8 cellular contexts compared by ENCODE assay signal in genomic region chr5:57177479-57178156, GRCh38. TPM values are rescaled to one million over a fixed set of nuclear protein-coding genes. Genes with fewer than 3 reads are reported as not detected.
DNase-seq lines count a peak whose midpoint lies in the region; ATAC-seq and TF ChIP-seq lines count a peak whose summit lies in the region.

No MANE protein-coding gene starts in this region.

- H3K27ac Mint-ChIP-seq in MCF 10A (ENCODE audit: low read depth, unreplicated experiment), result no peak overlapping the region

- no peaks in the 10 kb centered on the region for H3K9me3 Mint-ChIP-seq in MCF 10A (ENCODE audit: unreplicated experiment)

- no peaks in the 10 kb centered on the region for H3K27me3 Mint-ChIP-seq in MCF 10A (ENCODE audit: insufficient read depth, unreplicated experiment)

- H3K36me3 ChIP-seq in right atrium auricular region (no peaks in the 10 kb centered on the region), muscle layer of duodenum (ENCODE audit: control insufficient read depth in 1 of 2, insufficient read depth in 2 of 2, low read length in 2 of 2) (peaks cover 0 to 21% of the 10 kb centered on the region in 2 donors)

- intact Hi-C loops in left ventricle myocardium superior (cut with micrococcal nuclease), result loop anchor here (10.0 kb wide), 1 partner anchor 47 kb away; no protein-coding TSS in a partner anchor
- intact Hi-C loops in MCF 10A (cut with micrococcal nuclease), result no loop called here
- intact Hi-C loops in head of caudate nucleus (cut with DNase I), result loop anchor here (10.0 kb wide), 1 partner anchor 363 kb away; the partner anchor contains the start of gene MAP3K1

- CTCF ChIA-PET in MCF 10A (lab: Yijun Ruan, JAX), result interaction anchor here (0.6 kb wide), 1 partner anchor 1650 kb away, joined by 5 read pairs; no protein-coding TSS in a partner anchor

- no TSS peak for BruUV-seq in MCF 10A (replicated peaks; lab: Mats Ljungman, UMichigan)

- TF ChIP-seq CTCF in right atrium auricular region (IDR thresholded peaks at IDR 0.05) (no peak), MCF 10A (IDR thresholded peaks at IDR 0.05; ENCODE audit: unreplicated experiment) (no peak)

- ATAC-seq in left ventricle myocardium superior (no peak), HG03460 (IDR thresholded peaks at IDR 0.05; ENCODE audit: unreplicated experiment) (no peak)

- peaks cover 0 to 74% of the 10 kb centered on the region in 2 donors for H3K4me1 ChIP-seq in right atrium auricular region
- H3K4me1 ChIP-seq in muscle layer of duodenum (ENCODE audit: control insufficient read depth in 1 of 2, insufficient read depth in 2 of 2, low read length in 2 of 2), result peaks cover 4 to 32% of the 10 kb centered on the region in 2 donors

- H3K36me3 Mint-ChIP-seq in MCF 10A (ENCODE audit: insufficient read depth, unreplicated experiment), result peaks cover 74% of the 10 kb centered on the region

- H3K9me3 ChIP-seq in right atrium auricular region, result no peaks in the 10 kb centered on the region
- H3K9me3 ChIP-seq in muscle layer of duodenum (ENCODE audit: control insufficient read depth in 1 of 2, low read length in 2 of 2), result no peaks in the 10 kb centered on the region

- H3K4me3 ChIP-seq in right atrium auricular region (peak overlapping the region; percentile 81 to 98), muscle layer of duodenum (ENCODE audit: low read depth in 1 of 2, low read length in 2 of 2) (peak overlapping the region; percentile 77 to 92)

- H3K4me3 Mint-ChIP-seq in MCF 10A (ENCODE audit: unreplicated experiment), result peak overlapping the region; percentile 97

- POLR2A ChIA-PET in MCF 10A (lab: Yijun Ruan, JAX), result interaction anchor here (1.0 to 3.9 kb wide), 7 partner anchors 10 to 1945 kb away, joined by 3 to 43 read pairs (median 7); partner anchors contain the start of gene SETD9

- H3K4me1 Mint-ChIP-seq in MCF 10A (ENCODE audit: insufficient read depth, unreplicated experiment), result peaks cover 18% of the 10 kb centered on the region

- no peak for DNase-seq in right atrium auricular region (ENCODE audit: low spot score)
- no peak for DNase-seq in left ventricle myocardium superior
- no peak for DNase-seq in MCF 10A (ENCODE audit: unreplicated experiment)
- DNase-seq in LoVo (ENCODE audit: low spot score), result no peak
- no peak for DNase-seq in SHP77 (lab: John Stamatoyannopoulos, UW)
- no peak for DNase-seq in head of caudate nucleus

- H3K27me3 ChIP-seq in right atrium auricular region (no peaks in the 10 kb centered on the region), muscle layer of duodenum (ENCODE audit: low read depth, low read length) (no peaks in the 10 kb centered on the region)

- H3K27ac ChIP-seq in right atrium auricular region (peak overlapping the region; percentile 100), muscle layer of duodenum (ENCODE audit: low read length) (no peak overlapping the region)

RNA-seq across cellular contexts. Expression of gene GPBP1, which starts 3.8 kb away (rescaled TPM):
- total RNA-seq in right atrium auricular region (10 to 100 TPM; 41.9 to 48.1 TPM), left ventricle myocardium superior (60.2 TPM), MCF 10A (2022) (63.6 and 66.5 TPM in 2 replicates)
